Comparison of ENCODE assay signal across 13 cellular contexts in genomic region chr12:131642101-131642540, GRCh38.
A peak's percentile ranks its signal among the peaks of the same experiment; 100 is the strongest.
DNase-seq lines count a peak whose midpoint lies in the region; ATAC-seq and TF ChIP-seq lines count a peak whose summit lies in the region.
"Had no signal": no experiment of that assay in that cellular context is flagged by ENCODE, and none has a peak within 500 bp of the region (broad histone marks: within the 10 kb centered on the region; RNA-seq: fewer than 3 reads in every experiment).

No MANE protein-coding gene starts in this region.

- no peak overlapping the region for H3K14ac ChIP-seq in H9 (ENCODE audit: insufficient read depth, low read length)

- no peaks in the 10 kb centered on the region for H3K79me2 ChIP-seq in H9 (ENCODE audit: insufficient read depth, low read length)
- no peaks in the 10 kb centered on the region for H3K79me2 ChIP-seq in osteoblast (ENCODE audit: insufficient read depth, low read length)

- no peak overlapping the region for H2BK120ac ChIP-seq in H9 (ENCODE audit: low read depth, low read length, poor library complexity, severe bottlenecking)

- H3K27ac ChIP-seq in H9 (ENCODE audit: insufficient read length, low read depth, low read length) (no peak overlapping the region), SJCRH30 (no peak overlapping the region), osteoblast (ENCODE audit: low read depth, low read length) (no peak overlapping the region)
- H3K27ac ChIP-seq: GM23248, ovary had no signal

- H3K23ac ChIP-seq in H9 (ENCODE audit: insufficient read length, low read depth, low read length) = no peak overlapping the region

- no peaks in the 10 kb centered on the region for H3K79me1 ChIP-seq in H9 (ENCODE audit: insufficient read depth, low read depth, low read length, poor library complexity, severe bottlenecking)

- H3K4me3 Mint-ChIP-seq in activated CD8-positive, alpha-beta T cell treated with anti-CD3 and anti-CD28 coated beads for 36 hours = no peak overlapping the region
- H3K4me3 Mint-ChIP-seq in activated CD8-positive, alpha-beta T cell treated with anti-CD3 and anti-CD28 coated beads, Interleukin-2, amount 10 ng/mL, durations not matched to agents 7 days and 5 days = no peak overlapping the region
- H3K4me3 Mint-ChIP-seq in H9 = no peak overlapping the region

- no peak overlapping the region for H2BK5ac ChIP-seq in H9 (ENCODE audit: insufficient read length, low read length)

- H3K9ac ChIP-seq in H9 (ENCODE audit: extremely low read depth, insufficient read length, low read length) = no peak overlapping the region
- H3K9ac ChIP-seq: GM23248 had no signal

- no peak overlapping the region for H2AK5ac ChIP-seq in H9 (ENCODE audit: insufficient read length, low read length)

- H3K18ac ChIP-seq in H9 (ENCODE audit: insufficient read length, low read depth, low read length) = no peak overlapping the region

- no peaks in the 10 kb centered on the region for H3K9me3 ChIP-seq in H9 (ENCODE audit: control insufficient read depth, low read depth, low read length)
- no peaks in the 10 kb centered on the region for H3K9me3 ChIP-seq in SJCRH30 (replicated peaks)
- no peaks in the 10 kb centered on the region for H3K9me3 ChIP-seq in osteoblast (ENCODE audit: low read depth, low read length)
- H3K9me3 ChIP-seq: ovary had no signal

- H3K4me3 ChIP-seq in SJCRH30 (no peak overlapping the region), osteoblast (ENCODE audit: insufficient read depth, low read length) (no peak overlapping the region)
- H3K4me3 ChIP-seq: GM23248, ovary had no signal

- POLR2A ChIA-PET in activated CD8-positive, alpha-beta T cell treated with anti-CD3 and anti-CD28 coated beads for 36 hours (lab: Charles Lee) = no interaction called here
- POLR2A ChIA-PET in activated CD8-positive, alpha-beta T cell treated with anti-CD3 and anti-CD28 coated beads, Interleukin-2, amount 10 ng/mL, durations not matched to agents 7 days and 5 days (lab: Charles Lee) = no interaction called here

- peak; percentile 81 for ATAC-seq in activated CD8-positive, alpha-beta T cell treated with anti-CD3 and anti-CD28 coated beads for 36 hours
- ATAC-seq in activated CD8-positive, alpha-beta T cell treated with anti-CD3 and anti-CD28 coated beads, Interleukin-2, amount 10 ng/mL, durations not matched to agents 7 days and 5 days = no peak
- no peak for ATAC-seq in GM19035 (IDR thresholded peaks at IDR 0.05; ENCODE audit: unreplicated experiment)
- ATAC-seq: activated CD4-positive, CD25-positive, alpha-beta regulatory T cell treated with anti-CD3 and anti-CD28 coated beads, Interleukin-2, amount 50 U/mL, for 24 hours; Right ventricle myocardium inferior had no signal

- H3K36me3 ChIP-seq in SJCRH30 (no peaks in the 10 kb centered on the region), osteoblast (ENCODE audit: insufficient read depth, low read length) (no peaks in the 10 kb centered on the region)
- H3K36me3 ChIP-seq: ovary had no signal

- H4K91ac ChIP-seq in H9 (ENCODE audit: insufficient read length, low read depth, low read length) = no peak overlapping the region

- H4K8ac ChIP-seq in H9 (replicated peaks; ENCODE audit: insufficient read length, low read depth, low read length) = no peak overlapping the region

- no peak overlapping the region for H3K4ac ChIP-seq in H9 (ENCODE audit: low read depth, low read length)

- H3K4me1 ChIP-seq in H9 (ENCODE audit: insufficient read depth, low read length) (peaks cover 5% of the 10 kb centered on the region; the same call in 1 of the 2 replicates), SJCRH30 (no peaks in the 10 kb centered on the region), osteoblast (ENCODE audit: insufficient read depth, low read length) (no peaks in the 10 kb centered on the region)

- no peak overlapping the region for H2AFZ ChIP-seq in H9 (ENCODE audit: low read length)
- H2AFZ ChIP-seq in osteoblast (ENCODE audit: low read length) = no peak overlapping the region
- H2AFZ ChIP-seq: GM23248 had no signal

- no peak for TF ChIP-seq CTCF in activated CD8-positive, alpha-beta T cell treated with anti-CD3 and anti-CD28 coated beads for 36 hours (IDR thresholded peaks at IDR 0.05)
- no peak for TF ChIP-seq CTCF in H9 (conservative IDR thresholded peaks at IDR 0.05)
- TF ChIP-seq CTCF in osteoblast (IDR thresholded peaks at IDR 0.05; ENCODE audit: extremely low read depth, low read depth, low read length) = no peak

- no peaks in the 10 kb centered on the region for H3K23me2 ChIP-seq in H9 (ENCODE audit: insufficient read length, low read depth, low read length, poor library complexity, severe bottlenecking)

- no peak overlapping the region for H3K56ac ChIP-seq in H9 (ENCODE audit: insufficient read length, low read depth, low read length)

- no peaks in the 10 kb centered on the region for H3K27me3 ChIP-seq in H9 (ENCODE audit: insufficient read depth, low read length)
- no peaks in the 10 kb centered on the region for H3K27me3 ChIP-seq in SJCRH30
- no peaks in the 10 kb centered on the region for H3K27me3 ChIP-seq in osteoblast (ENCODE audit: insufficient read depth, low read length)
- H3K27me3 ChIP-seq: ovary had no signal

- CTCF ChIA-PET in activated CD8-positive, alpha-beta T cell treated with anti-CD3 and anti-CD28 coated beads for 36 hours (lab: Charles Lee) = no interaction called here
- CTCF ChIA-PET in activated CD8-positive, alpha-beta T cell treated with anti-CD3 and anti-CD28 coated beads, Interleukin-2, amount 10 ng/mL, durations not matched to agents 7 days and 5 days (lab: Charles Lee) = no interaction called here

- no peak overlapping the region for H4K5ac ChIP-seq in H9 (ENCODE audit: insufficient read length, low read depth, low read length)

- H3K9me3 Mint-ChIP-seq in activated CD8-positive, alpha-beta T cell treated with anti-CD3 and anti-CD28 coated beads for 36 hours = no peaks in the 10 kb centered on the region
- H3K9me3 Mint-ChIP-seq in activated CD8-positive, alpha-beta T cell treated with anti-CD3 and anti-CD28 coated beads, Interleukin-2, amount 10 ng/mL, durations not matched to agents 7 days and 5 days (ENCODE audit: insufficient read depth) = no peaks in the 10 kb centered on the region
- no peaks in the 10 kb centered on the region; a peak in 3 of 5 replicates for H3K9me3 Mint-ChIP-seq in H9

- H2BK15ac ChIP-seq in H9 (ENCODE audit: low read depth, low read length) = no peak overlapping the region

- H3K27me3 Mint-ChIP-seq in activated CD8-positive, alpha-beta T cell treated with anti-CD3 and anti-CD28 coated beads for 36 hours = peaks cover 7% of the 10 kb centered on the region
- peaks cover 4% of the 10 kb centered on the region for H3K27me3 Mint-ChIP-seq in activated CD8-positive, alpha-beta T cell treated with anti-CD3 and anti-CD28 coated beads, Interleukin-2, amount 10 ng/mL, durations not matched to agents 7 days and 5 days (ENCODE audit: low read depth)
- H3K27me3 Mint-ChIP-seq in H9 (ENCODE audit: low read depth) = peaks cover 11% of the 10 kb centered on the region

- H3K36me3 Mint-ChIP-seq in activated CD8-positive, alpha-beta T cell treated with anti-CD3 and anti-CD28 coated beads for 36 hours (ENCODE audit: low read depth) = no peaks in the 10 kb centered on the region
- no peaks in the 10 kb centered on the region for H3K36me3 Mint-ChIP-seq in activated CD8-positive, alpha-beta T cell treated with anti-CD3 and anti-CD28 coated beads, Interleukin-2, amount 10 ng/mL, durations not matched to agents 7 days and 5 days (ENCODE audit: low read depth)
- peaks cover 0 to 3% (median 0%) of the 10 kb centered on the region in 3 experiments; a peak in 2 of 7 replicates for H3K36me3 Mint-ChIP-seq in H9 (ENCODE audit: insufficient read depth in 1 of 3, low read depth in 3 of 3)

- no peaks in the 10 kb centered on the region for H3K4me1 Mint-ChIP-seq in activated CD8-positive, alpha-beta T cell treated with anti-CD3 and anti-CD28 coated beads for 36 hours (ENCODE audit: low read depth)
- H3K4me1 Mint-ChIP-seq in activated CD8-positive, alpha-beta T cell treated with anti-CD3 and anti-CD28 coated beads, Interleukin-2, amount 10 ng/mL, durations not matched to agents 7 days and 5 days (ENCODE audit: low read depth) = no peaks in the 10 kb centered on the region
- peaks cover 22 to 33% of the 10 kb centered on the region in 2 experiments for H3K4me1 Mint-ChIP-seq in H9

- DNase-seq in activated CD8-positive, alpha-beta T cell treated with anti-CD3 and anti-CD28 coated beads for 36 hours = peak; percentile 42
- no peak for DNase-seq in activated CD8-positive, alpha-beta T cell treated with anti-CD3 and anti-CD28 coated beads, Interleukin-2, amount 10 ng/mL, durations not matched to agents 7 days and 5 days
- DNase-seq in H9 (peak; percentile 72), SJCRH30 (peak; percentile 23 to 49), osteoblast (ENCODE audit: insufficient read length, low spot score, missing footprints) (peak; percentile 35), T1000 (lab: John Stamatoyannopoulos, UW) (no peak)
- DNase-seq in NK-92 treated with Interleukin-12 subunit alpha and Interleukin-12 subunit beta, amount 100 ng/mL, for 24 hours (lab: John Stamatoyannopoulos, UW) = no peak
- DNase-seq: GM23248, NCI-H1092 treated with DMSO at 0.1 percent for 48 hours, ovary had no signal

- intact Hi-C loops in activated CD8-positive, alpha-beta T cell treated with anti-CD3 and anti-CD28 coated beads for 36 hours (cut with micrococcal nuclease) = loop anchor here (5.0 kb wide), 1 partner anchor 330 kb away; no protein-coding TSS in a partner anchor

- H3K27ac Mint-ChIP-seq in activated CD8-positive, alpha-beta T cell treated with anti-CD3 and anti-CD28 coated beads for 36 hours = no peak overlapping the region
- H3K27ac Mint-ChIP-seq in activated CD8-positive, alpha-beta T cell treated with anti-CD3 and anti-CD28 coated beads, Interleukin-2, amount 10 ng/mL, durations not matched to agents 7 days and 5 days = no peak overlapping the region
- H3K27ac Mint-ChIP-seq in H9 = no peak overlapping the region

- H4K20me1 ChIP-seq in H9 (ENCODE audit: control insufficient read depth, insufficient read depth, insufficient read length) = no peaks in the 10 kb centered on the region
- H4K20me1 ChIP-seq in osteoblast (ENCODE audit: insufficient read depth, low read length) = no peaks in the 10 kb centered on the region

- H2BK20ac ChIP-seq in H9 (ENCODE audit: low read depth, low read length, poor library complexity, severe bottlenecking) = no peak overlapping the region

- H3K4me2 ChIP-seq in H9 (ENCODE audit: insufficient read depth, insufficient read length, low read length) (no peak overlapping the region), osteoblast (ENCODE audit: insufficient read depth, low read length) (no peak overlapping the region)

- H3T11ph ChIP-seq in H9 (ENCODE audit: low read length) = no peak overlapping the region

- no CpG with 5 or more reads among the region's 8 CpGs for WGBS in H9 (ENCODE audit: extremely low coverage, insufficient read length, low lambda C conversion rate)

- no peak overlapping the region for H2BK12ac ChIP-seq in H9 (ENCODE audit: insufficient read length, low read depth, low read length)

Comparison
In these comparisons a context has a peak if more than half of its experiments do, and no peak if none do; other contexts are left out.
1. DNase-seq: peak in activated CD8-positive, alpha-beta T cell treated with anti-CD3 and anti-CD28 coated beads for 36 hours (single experiment), H9 (single experiment), SJCRH30 (2 of 2) and osteoblast (single experiment); none in activated CD8-positive, alpha-beta T cell treated with anti-CD3 and anti-CD28 coated beads, Interleukin-2, amount 10 ng/mL, durations not matched to agents 7 days and 5 days (single experiment), NK-92 treated with Interleukin-12 subunit alpha and Interleukin-12 subunit beta, amount 100 ng/mL, for 24 hours (single experiment) and T1000 (single experiment).